8 cellular contexts compared by ENCODE assay signal in genomic region chr19:38656171-38656981, GRCh38. TPM values are rescaled to one million over a fixed set of nuclear protein-coding genes. Genes with fewer than 3 reads are reported as not detected.
DNase-seq lines count a peak whose midpoint lies in the region; TF ChIP-seq lines count a peak whose summit lies in the region.

No MANE protein-coding gene starts in this region.

- no peaks in the 10 kb centered on the region for H3K27me3 ChIP-seq in trophoblast cell (ENCODE audit: insufficient read depth, low read length)

- H3K18ac ChIP-seq in trophoblast cell (ENCODE audit: low read length): no peak overlapping the region

- peak overlapping the region; percentile 9 for H2BK5ac ChIP-seq in trophoblast cell (ENCODE audit: low read depth, low read length, poor library complexity)

- peak overlapping the region; percentile 11 for H3K4me2 ChIP-seq in trophoblast cell (ENCODE audit: low read length)

- H3K14ac ChIP-seq in trophoblast cell (ENCODE audit: low read length): peak overlapping the region; percentile 5

- H3K4ac ChIP-seq in trophoblast cell (ENCODE audit: low read depth, low read length): peak overlapping the region; percentile 71

- H3K9me3 ChIP-seq in trophoblast cell (ENCODE audit: insufficient read depth, low read depth, low read length): no peaks in the 10 kb centered on the region

- CTCF ChIA-PET in HEK293T (lab: Yijun Ruan, JAX): no interaction called here

- peak overlapping the region; percentile 62 for H3K27ac ChIP-seq in trophoblast cell (ENCODE audit: low read depth, low read length)

- WGBS in trophoblast cell (ENCODE audit: extremely low coverage, insufficient coverage, insufficient read length): no CpG with 5 or more reads among the region's 7 CpGs

- H3K4me3 ChIP-seq in trophoblast cell (ENCODE audit: low read depth, low read length): no peak overlapping the region

- peaks cover 38% of the 10 kb centered on the region for H3K79me2 ChIP-seq in trophoblast cell (ENCODE audit: control insufficient read depth, insufficient read depth, low read length, poor library complexity)

- peak overlapping the region; percentile 13 for H4K91ac ChIP-seq in trophoblast cell (ENCODE audit: low read depth, low read length)

- no peak overlapping the region for H2AK5ac ChIP-seq in trophoblast cell (ENCODE audit: low read length)

- H3K79me1 ChIP-seq in trophoblast cell (ENCODE audit: low read length): peaks cover 32% of the 10 kb centered on the region

- peaks cover 38 to 54% of the 10 kb centered on the region in 2 experiments for H3K4me1 ChIP-seq in trophoblast cell (ENCODE audit: control insufficient read depth in 1 of 2, insufficient read depth in 2 of 2, low read length in 2 of 2)

- no peak overlapping the region for H3K23ac ChIP-seq in trophoblast cell (ENCODE audit: low read length)

- TF ChIP-seq POLR2A in erythroblast (IDR thresholded peaks at IDR 0.05; ENCODE audit: low read length): no peak

- POLR2A ChIA-PET in HEK293T (lab: Yijun Ruan, JAX): no interaction called here

- no peak overlapping the region for H4K8ac ChIP-seq in trophoblast cell (ENCODE audit: low read depth, low read length)

- no peak overlapping the region for H2BK12ac ChIP-seq in trophoblast cell (ENCODE audit: low read length)

- DNase-seq in EH (ENCODE audit: low read depth) (peak; percentile 69), T follicular helper cell (ENCODE audit: low read depth) (peak; percentile 22), trophoblast cell (peak in 1 of 2 donors; percentile 73), HEK293T (ENCODE audit: extremely low spot score) (no peak), NCI-H1092 treated with DMSO at 0.1 percent for 48 hours (lab: John Stamatoyannopoulos, UW) (no peak), erythroblast (lab: John Stamatoyannopoulos, UW) (no peak), occipital lobe (lab: John Stamatoyannopoulos, UW) (no peak)
- DNase-seq in effector CD8-positive, alpha-beta T cell (lab: John Stamatoyannopoulos, UW): peak; percentile 12

- H2BK120ac ChIP-seq in trophoblast cell (ENCODE audit: insufficient read depth, low read length, poor library complexity): no peak overlapping the region

- H3K9ac ChIP-seq in trophoblast cell (ENCODE audit: low read length): no peak overlapping the region

- peaks cover 13 to 21% of the 10 kb centered on the region in 2 experiments for H3K36me3 ChIP-seq in trophoblast cell (ENCODE audit: control insufficient read depth in 1 of 2, insufficient read depth in 2 of 2, low read length in 2 of 2)

- no peak overlapping the region for H4K12ac ChIP-seq in trophoblast cell (ENCODE audit: low read depth, low read length)

- no peak overlapping the region for H2AFZ ChIP-seq in trophoblast cell (ENCODE audit: insufficient read depth, low read length, poor library complexity)

TF ChIP-seq in HEK293T, 16 proteins besides CTCF, POLR2A, EP300 and RAD21:
- TF ChIP-seq L3MBTL2 (conservative IDR thresholded peaks at IDR 0.05): no peak
- no peak for TF ChIP-seq BHLHE40 (IDR thresholded peaks at IDR 0.05; ENCODE audit: borderline replicate concordance)
- no peak for TF ChIP-seq ELF4 (IDR thresholded peaks at IDR 0.05)
- TF ChIP-seq LEF1 (IDR thresholded peaks at IDR 0.05; ENCODE audit: borderline replicate concordance): no peak
- no peak for TF ChIP-seq TARDBP (IDR thresholded peaks at IDR 0.05)
- TF ChIP-seq FOXA1 (IDR thresholded peaks at IDR 0.05): no peak

RNA-seq across cellular contexts. Expression of gene ACTN4, which starts 8.9 kb away (rescaled TPM):
- polyA plus RNA-seq in trophoblast cell (2013): 442 and 468 TPM in 2 replicates
- 53.2 TPM for total RNA-seq in occipital lobe

RNA-seq across cellular contexts. Expression of gene EIF3K, which starts 37.4 kb away (rescaled TPM):
- 205 and 214 TPM in 2 replicates for polyA plus RNA-seq in trophoblast cell (2013)
- 149 TPM for total RNA-seq in occipital lobe

RNA-seq across cellular contexts. Expression of gene MAP4K1, which starts 38.6 kb away (rescaled TPM):
- polyA plus RNA-seq in trophoblast cell (2013): 0.56 and 0.72 TPM in 2 replicates
- 0.16 TPM for total RNA-seq in occipital lobe

Comparison
In these comparisons a context has a peak if more than half of its experiments do, and no peak if none do; other contexts are left out.
1. DNase-seq: peak in EH (single experiment), T follicular helper cell (single experiment) and effector CD8-positive, alpha-beta T cell (single experiment); none in HEK293T (single experiment), NCI-H1092 treated with DMSO at 0.1 percent for 48 hours (single experiment), erythroblast (0 of 2) and occipital lobe (single experiment).